ENCODE assay signal across 1 cellular context in genomic region chr6:54179152-54179551, GRCh38.
TF ChIP-seq lines count a peak whose summit lies in the region.

No MANE protein-coding gene starts in this region.

TF ChIP-seq in WTC11, 78 proteins besides CTCF, POLR2A, EP300 and RAD21 (continued from another document):
- TF ChIP-seq PRDM15 (CRISPR knock-in tag; IDR thresholded peaks at IDR 0.05), result no peak
- TF ChIP-seq NR3C1 (CRISPR knock-in tag; conservative IDR thresholded peaks at IDR 0.05; ENCODE audit: low read depth), result no peak
- TF ChIP-seq ZNF396 (CRISPR knock-in tag; IDR thresholded peaks at IDR 0.05; ENCODE audit: borderline replicate concordance), result no peak
- no peak for TF ChIP-seq NR1H2 (CRISPR knock-in tag; IDR thresholded peaks at IDR 0.05)
- TF ChIP-seq TEAD1 (CRISPR knock-in tag; IDR thresholded peaks at IDR 0.05), result no peak
- no peak for TF ChIP-seq PREB (CRISPR knock-in tag; IDR thresholded peaks at IDR 0.05; ENCODE audit: borderline replicate concordance)
- no peak for TF ChIP-seq ATF6 (CRISPR knock-in tag; IDR thresholded peaks at IDR 0.05)
TF ChIP-seq in WTC11: peak in this region for 0.
